Comparison of ENCODE assay signal across 24 cellular contexts in genomic region chr4:183255487-183255886, GRCh38.
DNase-seq lines count a peak whose midpoint lies in the region; ATAC-seq and TF ChIP-seq lines count a peak whose summit lies in the region.
"Had no signal": no experiment of that assay in that cellular context is flagged by ENCODE, and none has a peak within 500 bp of the region (broad histone marks: within the 10 kb centered on the region; RNA-seq: fewer than 3 reads in every experiment).

No MANE protein-coding gene starts in this region.

- no peaks in the 10 kb centered on the region for H4K20me1 ChIP-seq in osteoblast (ENCODE audit: insufficient read depth, low read length)
- H4K20me1 ChIP-seq in neural progenitor cell (ENCODE audit: low read depth), result no peaks in the 10 kb centered on the region

- no TSS peak for BruUV-seq in Panc1 (replicated peaks; lab: Mats Ljungman, UMichigan)

- no peak overlapping the region for H3K4me3 ChIP-seq in Panc1 (ENCODE audit: low read depth in 2 of 2, low read length in 2 of 2)
- no peak overlapping the region for H3K4me3 ChIP-seq in osteoblast (ENCODE audit: insufficient read depth, low read length)
- H3K4me3 ChIP-seq in neural progenitor cell, result no peak overlapping the region
- H3K4me3 ChIP-seq: PC-9 had no signal

- H3K9ac ChIP-seq in neural progenitor cell, result no peak overlapping the region

- POLR2A ChIA-PET in Panc1 (lab: Charles Lee), result no interaction called here

- H3K27ac Mint-ChIP-seq in HFFc6 (peak overlapping the region; percentile 62), neural progenitor cell (no peak overlapping the region)

- H3F3A ChIP-seq in neural progenitor cell (ENCODE audit: low read depth), result peaks cover 6% of the 10 kb centered on the region

- no peaks in the 10 kb centered on the region for H3K9me3 Mint-ChIP-seq in HFFc6
- no peaks in the 10 kb centered on the region for H3K9me3 Mint-ChIP-seq in neural progenitor cell
- H3K9me3 Mint-ChIP-seq: CD4-positive, alpha-beta memory T cell had no signal

- peaks cover 54% of the 10 kb centered on the region for H3K4me1 Mint-ChIP-seq in HFFc6 (ENCODE audit: low read depth)
- H3K4me1 Mint-ChIP-seq in neural progenitor cell, result no peaks in the 10 kb centered on the region
- H3K4me1 Mint-ChIP-seq: CD4-positive, alpha-beta memory T cell had no signal

- TF ChIP-seq CTCF in HFFc6 (IDR thresholded peaks at IDR 0.05) (no peak), Panc1 (IDR thresholded peaks at IDR 0.05) (no peak), osteoblast (IDR thresholded peaks at IDR 0.05; ENCODE audit: extremely low read depth, low read depth, low read length) (no peak), neural progenitor cell (IDR thresholded peaks at IDR 0.05) (no peak)

- H3K27ac ChIP-seq in Panc1 (ENCODE audit: low read length) (peak overlapping the region; percentile 21; the same call in 1 of the 2 replicates), osteoblast (ENCODE audit: low read depth, low read length) (peak overlapping the region; percentile 17), neural progenitor cell (no peak overlapping the region)
- H3K27ac ChIP-seq: PC-9 had no signal

- H3K27me3 Mint-ChIP-seq in HFFc6 (ENCODE audit: insufficient read depth), result peaks cover 8% of the 10 kb centered on the region
- H3K27me3 Mint-ChIP-seq in neural progenitor cell (ENCODE audit: insufficient read depth, low read depth), result peaks cover 3% of the 10 kb centered on the region
- H3K27me3 Mint-ChIP-seq: CD4-positive, alpha-beta memory T cell had no signal

- no peaks in the 10 kb centered on the region for H3K27me3 ChIP-seq in Panc1 (ENCODE audit: control insufficient read depth, insufficient read depth, low read length)
- no peaks in the 10 kb centered on the region for H3K27me3 ChIP-seq in osteoblast (ENCODE audit: insufficient read depth, low read length)
- H3K27me3 ChIP-seq in neural progenitor cell, result no peaks in the 10 kb centered on the region

- peaks cover 9% of the 10 kb centered on the region; the same call in 1 of the 2 replicates for H3K36me3 ChIP-seq in Panc1 (ENCODE audit: control insufficient read depth, insufficient read depth, low read length)
- peaks cover 27% of the 10 kb centered on the region for H3K36me3 ChIP-seq in osteoblast (ENCODE audit: insufficient read depth, low read length)
- no peaks in the 10 kb centered on the region for H3K36me3 ChIP-seq in neural progenitor cell

- peaks cover 34% of the 10 kb centered on the region for H3K36me3 Mint-ChIP-seq in HFFc6 (ENCODE audit: low read depth)
- peaks cover 3% of the 10 kb centered on the region for H3K36me3 Mint-ChIP-seq in neural progenitor cell
- H3K36me3 Mint-ChIP-seq: CD4-positive, alpha-beta memory T cell had no signal

- in situ Hi-C loops in Panc1 (cut with HindIII; ENCODE audit: low pct_unique_long_range_greater_than_20kb, low sequenced_read_pairs), result no loop called here

- no peak overlapping the region for H3K4me3 Mint-ChIP-seq in HFFc6
- no peak overlapping the region for H3K4me3 Mint-ChIP-seq in neural progenitor cell
- H3K4me3 Mint-ChIP-seq: CD4-positive, alpha-beta memory T cell had no signal

- no peaks in the 10 kb centered on the region for H3K79me2 ChIP-seq in osteoblast (ENCODE audit: insufficient read depth, low read length)
- no peaks in the 10 kb centered on the region for H3K79me2 ChIP-seq in neural progenitor cell (ENCODE audit: low read depth)

- peaks cover 34% of the 10 kb centered on the region for H3K4me1 ChIP-seq in Panc1 (ENCODE audit: control insufficient read depth, insufficient read depth, low read length)
- H3K4me1 ChIP-seq in osteoblast (ENCODE audit: insufficient read depth, low read length), result peaks cover 14% of the 10 kb centered on the region
- no peaks in the 10 kb centered on the region for H3K4me1 ChIP-seq in neural progenitor cell

- H3K4me2 ChIP-seq in osteoblast (ENCODE audit: insufficient read depth, low read length), result no peak overlapping the region
- H3K4me2 ChIP-seq in neural progenitor cell, result no peak overlapping the region
- H3K4me2 ChIP-seq: PC-9 had no signal

- intact Hi-C loops in Panc1 (cut with micrococcal nuclease; ENCODE audit: unreplicated experiment), result no loop called here

- CTCF ChIA-PET in Panc1 (lab: Charles Lee), result interaction anchor here (0.7 kb wide), 1 partner anchor 91 kb away, joined by 3 read pairs; no protein-coding TSS in a partner anchor

- H2AFZ ChIP-seq in osteoblast (ENCODE audit: low read length), result no peak overlapping the region
- no peak overlapping the region for H2AFZ ChIP-seq in neural progenitor cell (replicated peaks)
- H2AFZ ChIP-seq: PC-9 had no signal

- ATAC-seq in Panc1 (no peak), HG03159 (IDR thresholded peaks at IDR 0.05; ENCODE audit: unreplicated experiment) (no peak), HG02642 (IDR thresholded peaks at IDR 0.05; ENCODE audit: poor library complexity, unreplicated experiment) (no peak)
- ATAC-seq: HCT116, HepG2 had no signal

- DNase-seq in HFFc6 (peak; percentile 15), Panc1 (ENCODE audit: low read depth, low spot score) (no peak), osteoblast (ENCODE audit: insufficient read length, low spot score, missing footprints) (no peak), neural progenitor cell (ENCODE audit: low spot score) (no peak), DMS 273 (lab: John Stamatoyannopoulos, UW; ENCODE audit: unreplicated experiment) (no peak)
- DNase-seq: CD4-positive, alpha-beta memory T cell; COR-L47; DMS 273 treated with DMSO at 0.1 percent for 48 hours; DMS79; GF-D8; Karpas-422; MM.1S; NCI-H2029; NCI-H446; NCI-H524 treated with DMSO at 0.1 percent for 48 hours; NCI-H82; NK-92 treated with Interleukin-12 subunit alpha and Interleukin-12 subunit beta, amount 100 ng/mL, for 24 hours; PC-9; Right ventricle myocardium superior; RPMI8226 had no signal

- H3K9me3 ChIP-seq in Panc1 (ENCODE audit: control insufficient read depth, insufficient read depth, low read depth, low read length), result no peaks in the 10 kb centered on the region
- no peaks in the 10 kb centered on the region for H3K9me3 ChIP-seq in osteoblast (ENCODE audit: low read depth, low read length)
- H3K9me3 ChIP-seq in neural progenitor cell (ENCODE audit: low read depth), result no peaks in the 10 kb centered on the region
